Comparison of ENCODE assay signal across 9 cellular contexts in genomic region chr9:4293293-4293931, GRCh38. TPM values are rescaled to one million over a fixed set of nuclear protein-coding genes. Genes with fewer than 3 reads are reported as not detected.
DNase-seq lines count a peak whose midpoint lies in the region; FAIRE-seq and TF ChIP-seq lines count a peak whose summit lies in the region.
"Had no signal": no experiment of that assay in that cellular context is flagged by ENCODE, and none has a peak within 500 bp of the region (broad histone marks: within the 10 kb centered on the region; RNA-seq: fewer than 3 reads in every experiment).

No MANE protein-coding gene starts in this region.

- H3K27me3 Mint-ChIP-seq in astrocyte (ENCODE audit: low read depth, unreplicated experiment) = no peaks in the 10 kb centered on the region
- H3K27me3 Mint-ChIP-seq in nephron progenitor cell (ENCODE audit: low read depth, poor library complexity) = peaks cover 16% of the 10 kb centered on the region

- peaks cover 86% of the 10 kb centered on the region for H3K79me2 ChIP-seq in astrocyte (ENCODE audit: insufficient read depth, low read length)
- H3K79me2 ChIP-seq in keratinocyte (ENCODE audit: control insufficient read depth, insufficient read depth, low read length) = no peaks in the 10 kb centered on the region

- H3K4me1 ChIP-seq in astrocyte (ENCODE audit: insufficient read depth, low read length) (peaks cover 59% of the 10 kb centered on the region), keratinocyte (ENCODE audit: control insufficient read depth, extremely low read depth, insufficient read depth, low read length) (peaks cover 22% of the 10 kb centered on the region), thyroid gland (peaks cover 68 to 78% of the 10 kb centered on the region in 2 donors)

- H3K9me3 ChIP-seq in astrocyte (ENCODE audit: insufficient read depth, low read depth, low read length) (no peaks in the 10 kb centered on the region), keratinocyte (ENCODE audit: control insufficient read depth, low read depth, low read length) (no peaks in the 10 kb centered on the region), thyroid gland (no peaks in the 10 kb centered on the region)

- TF ChIP-seq POLR2A in thyroid gland (IDR thresholded peaks at IDR 0.05) = peak in 1 of 2 donors; percentile 10

- WGBS in thyroid gland, 2 donors = 52 to 53% methylated on average over 5 of the region's 5 CpGs

- FAIRE-seq in astrocyte (lab: Jason Lieb, UNC) (peak; percentile 92), keratinocyte (lab: Jason Lieb, UNC) (peak; percentile 81)

- dilution Hi-C loops in keratinocyte (cut with MboI; ENCODE audit: extremely low pct_ligation_motif_present, low sequenced_read_pairs) = no loop called here

- H4K20me1 ChIP-seq in astrocyte (ENCODE audit: insufficient read depth, low read length) (no peaks in the 10 kb centered on the region), keratinocyte (ENCODE audit: control insufficient read depth, extremely low read depth, insufficient read depth, low read length) (no peaks in the 10 kb centered on the region)

- TF ChIP-seq CTCF in astrocyte (IDR thresholded peaks at IDR 0.05; ENCODE audit: insufficient read depth, low read depth, low read length) (no peak), keratinocyte (optimal IDR thresholded peaks at IDR 0.05 in 1 of 3, IDR thresholded peaks at IDR 0.05 in 1 of 3, conservative IDR thresholded peaks at IDR 0.05 in 1 of 3; ENCODE audit: extremely low read depth in 1 of 3, insufficient read depth in 2 of 3, low read length in 3 of 3) (no peak), thyroid gland (IDR thresholded peaks at IDR 0.05) (no peak), nephron progenitor cell (IDR thresholded peaks at IDR 0.05) (no peak)

- intact Hi-C loops in thyroid gland (cut with DNase I) = no loop called here

- H3K4me1 Mint-ChIP-seq in astrocyte (ENCODE audit: low read depth, unreplicated experiment) (peaks cover 66% of the 10 kb centered on the region), nephron progenitor cell (peaks cover 15% of the 10 kb centered on the region)

- peaks cover 5% of the 10 kb centered on the region for H3K36me3 Mint-ChIP-seq in astrocyte (ENCODE audit: low read depth, unreplicated experiment)
- H3K36me3 Mint-ChIP-seq in nephron progenitor cell (ENCODE audit: low read depth) = no peaks in the 10 kb centered on the region
- H3K36me3 Mint-ChIP-seq: activated naive CD8-positive, alpha-beta T cell treated with anti-CD3 and anti-CD28 coated beads, Interleukin-2, amount 10 ng/mL, durations not matched to agents 7 days and 5 days had no signal

- peak; percentile 72 for DNase-seq in HS-27A (ENCODE audit: low read depth)
- DNase-seq in astrocyte (ENCODE audit: low read depth) = peak; percentile 99
- DNase-seq in keratinocyte (ENCODE audit: low read depth, low spot score) = no peak
- peak; percentile 23 to 30 for DNase-seq in thyroid gland
- no peak for DNase-seq in caudate nucleus (lab: John Stamatoyannopoulos, UW)
- no peak for DNase-seq in NCI-H187 (lab: John Stamatoyannopoulos, UW)
- no peak for DNase-seq in activated effector memory CD4-positive, alpha-beta T cell treated with Interleukin-2 at 50 U/mL for 16 hours
- DNase-seq in nephron progenitor cell = no peak
- DNase-seq: activated naive CD8-positive, alpha-beta T cell treated with anti-CD3 and anti-CD28 coated beads, Interleukin-2, amount 10 ng/mL, durations not matched to agents 7 days and 5 days had no signal

- H3K4me3 ChIP-seq in astrocyte (ENCODE audit: insufficient read depth, low read depth, low read length) (peak overlapping the region; percentile 12), keratinocyte (ENCODE audit: control insufficient read depth in 2 of 3, extremely low read depth in 1 of 3, insufficient read depth in 2 of 3, low read depth in 1 of 3, low read length in 3 of 3) (no peak overlapping the region), thyroid gland (replicated peaks in 1 of 3) (no peak overlapping the region)

- H3K27ac Mint-ChIP-seq in astrocyte (ENCODE audit: unreplicated experiment) (peak overlapping the region; percentile 100), nephron progenitor cell (no peak overlapping the region)
- H3K27ac Mint-ChIP-seq: activated naive CD8-positive, alpha-beta T cell treated with anti-CD3 and anti-CD28 coated beads, Interleukin-2, amount 10 ng/mL, durations not matched to agents 7 days and 5 days had no signal

- H3K4me3 Mint-ChIP-seq in astrocyte (ENCODE audit: unreplicated experiment) (peak overlapping the region; percentile 63), nephron progenitor cell (no peak overlapping the region)
- H3K4me3 Mint-ChIP-seq: activated naive CD8-positive, alpha-beta T cell treated with anti-CD3 and anti-CD28 coated beads, Interleukin-2, amount 10 ng/mL, durations not matched to agents 7 days and 5 days had no signal

- H3K27me3 ChIP-seq in astrocyte (ENCODE audit: insufficient read depth, low read length) (no peaks in the 10 kb centered on the region), keratinocyte (ENCODE audit: control insufficient read depth, extremely low read depth, insufficient read depth, low read length) (no peaks in the 10 kb centered on the region), thyroid gland (no peaks in the 10 kb centered on the region)

- H3K9me1 ChIP-seq in keratinocyte (ENCODE audit: control insufficient read depth, extremely low read depth, insufficient read depth, low read length) = no peaks in the 10 kb centered on the region

- H3K9me3 Mint-ChIP-seq in astrocyte (ENCODE audit: unreplicated experiment) (no peaks in the 10 kb centered on the region), nephron progenitor cell (no peaks in the 10 kb centered on the region)
- H3K9me3 Mint-ChIP-seq: activated naive CD8-positive, alpha-beta T cell treated with anti-CD3 and anti-CD28 coated beads, Interleukin-2, amount 10 ng/mL, durations not matched to agents 7 days and 5 days had no signal

- H3K4me2 ChIP-seq in astrocyte (ENCODE audit: low read length) (peak overlapping the region; percentile 74), keratinocyte (ENCODE audit: control insufficient read depth, extremely low read depth, insufficient read depth, low read depth, low read length) (peak overlapping the region; percentile 15)

- H3K9ac ChIP-seq in astrocyte (ENCODE audit: low read length) (peak overlapping the region; percentile 87), keratinocyte (ENCODE audit: control insufficient read depth, extremely low read depth, insufficient read depth, low read length) (no peak overlapping the region)

- H2AFZ ChIP-seq in astrocyte (ENCODE audit: low read depth, low read length) (no peak overlapping the region), keratinocyte (ENCODE audit: control insufficient read depth, low read length) (no peak overlapping the region)

- H3K27ac ChIP-seq in astrocyte (ENCODE audit: low read depth, low read length) (peak overlapping the region; percentile 99), keratinocyte (ENCODE audit: control insufficient read depth, insufficient read depth, low read length) (peak overlapping the region; percentile 45), thyroid gland (peak overlapping the region; percentile 71 to 97 (median 83)), caudate nucleus (ENCODE audit: low read depth, low read length) (no peak overlapping the region)

- H3K36me3 ChIP-seq in astrocyte (ENCODE audit: insufficient read depth, low read length) (no peaks in the 10 kb centered on the region), keratinocyte (ENCODE audit: control insufficient read depth in 2 of 2, extremely low read depth in 1 of 2, insufficient read depth in 2 of 2, low read length in 2 of 2) (no peaks in the 10 kb centered on the region), thyroid gland (no peaks in the 10 kb centered on the region)

RNA-seq across cellular contexts. Expression of gene GLIS3, which starts 6.5 kb away (rescaled TPM):
- total RNA-seq in astrocyte (78.4 and 81.9 TPM in 2 replicates), thyroid gland (100 to 1,000 TPM in 3 of 4 donors, 10 to 100 TPM in 1; 90.7 to 208 (median 127) TPM)
- 0.08 to 0.45 TPM (median 0.33 TPM) in 3 replicates for polyA plus RNA-seq in keratinocyte
- polyA plus RNA-seq in keratinocyte (2011; ENCODE audit: low read depth) = not detected
- 0.21 and 0.44 TPM in 2 replicates for polyA plus RNA-seq in keratinocyte (2011; cell fraction: cytosol; rRNA removed)
- polyA plus RNA-seq in keratinocyte (2011; cell fraction: nucleus; rRNA removed) = 0.55 and 1.2 TPM in 2 replicates
- polyA plus RNA-seq in keratinocyte (2012; ENCODE audit: low replicate concordance) = 0.06 and 0.58 TPM in 2 replicates
- 6.4 to 7.5 TPM (median 6.8 TPM) in 3 replicates for polyA minus RNA-seq in keratinocyte
- not detected for polyA minus RNA-seq in keratinocyte (2011; cell fraction: cytosol; rRNA and poly(A)+ RNA removed)
- 6.0 and 6.4 TPM in 2 replicates for polyA minus RNA-seq in keratinocyte (2011; cell fraction: nucleus; rRNA and poly(A)+ RNA removed)

Comparison
In these comparisons a context has a peak if more than half of its experiments do, and no peak if none do; other contexts are left out.
1. DNase-seq: peak in HS-27A (single experiment), astrocyte (single experiment) and thyroid gland (2 of 2); none in keratinocyte (single experiment), caudate nucleus (0 of 61), NCI-H187 (0 of 2), activated effector memory CD4-positive, alpha-beta T cell treated with Interleukin-2 at 50 U/mL for 16 hours (single experiment) and nephron progenitor cell (single experiment).